1 cellular context compared by ENCODE assay signal in the genomic region with DNA sequence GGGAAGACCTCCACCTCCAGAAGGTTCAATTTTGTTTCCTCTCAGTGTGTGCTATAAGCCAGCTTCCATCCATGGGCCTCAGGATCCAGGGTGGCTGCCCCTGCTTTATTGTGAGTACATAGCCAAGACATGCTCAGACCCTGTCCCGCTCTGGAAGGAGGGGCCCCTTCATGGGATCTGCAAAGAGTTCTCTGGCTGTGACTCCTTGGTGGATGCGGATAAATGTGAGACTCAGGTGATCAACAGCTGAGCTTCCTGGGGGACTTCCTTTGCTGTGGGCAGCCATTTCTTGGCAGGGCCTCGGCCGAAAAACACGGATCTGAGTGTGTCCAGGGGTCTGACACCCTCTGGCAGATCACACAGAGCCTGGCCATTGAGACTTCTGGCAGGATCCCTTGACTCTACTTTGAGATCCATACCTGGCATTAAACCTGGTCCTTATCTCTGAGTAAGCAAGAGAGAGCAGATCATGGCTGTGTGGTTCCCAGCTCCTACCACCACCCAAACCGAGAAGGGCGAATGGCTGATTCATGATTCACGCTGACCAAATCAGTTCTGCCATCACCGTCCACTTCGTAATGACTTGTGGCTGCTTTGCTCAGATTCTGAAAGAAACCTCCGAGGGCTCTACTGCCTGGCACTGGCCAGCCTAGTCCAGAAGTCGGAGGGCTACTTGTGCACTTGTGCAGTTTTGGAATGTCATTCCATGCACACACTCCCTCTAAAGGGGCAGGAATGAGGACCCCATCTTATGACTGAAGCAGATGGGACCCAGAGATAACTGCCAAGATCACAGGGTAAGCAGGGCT.
TF ChIP-seq lines count a peak whose summit lies in the region.

No MANE protein-coding gene starts in this region.

TF ChIP-seq in HepG2, 621 proteins besides CTCF, POLR2A, EP300 and RAD21 (continued from another document):
- TF ChIP-seq, protein P1, sequence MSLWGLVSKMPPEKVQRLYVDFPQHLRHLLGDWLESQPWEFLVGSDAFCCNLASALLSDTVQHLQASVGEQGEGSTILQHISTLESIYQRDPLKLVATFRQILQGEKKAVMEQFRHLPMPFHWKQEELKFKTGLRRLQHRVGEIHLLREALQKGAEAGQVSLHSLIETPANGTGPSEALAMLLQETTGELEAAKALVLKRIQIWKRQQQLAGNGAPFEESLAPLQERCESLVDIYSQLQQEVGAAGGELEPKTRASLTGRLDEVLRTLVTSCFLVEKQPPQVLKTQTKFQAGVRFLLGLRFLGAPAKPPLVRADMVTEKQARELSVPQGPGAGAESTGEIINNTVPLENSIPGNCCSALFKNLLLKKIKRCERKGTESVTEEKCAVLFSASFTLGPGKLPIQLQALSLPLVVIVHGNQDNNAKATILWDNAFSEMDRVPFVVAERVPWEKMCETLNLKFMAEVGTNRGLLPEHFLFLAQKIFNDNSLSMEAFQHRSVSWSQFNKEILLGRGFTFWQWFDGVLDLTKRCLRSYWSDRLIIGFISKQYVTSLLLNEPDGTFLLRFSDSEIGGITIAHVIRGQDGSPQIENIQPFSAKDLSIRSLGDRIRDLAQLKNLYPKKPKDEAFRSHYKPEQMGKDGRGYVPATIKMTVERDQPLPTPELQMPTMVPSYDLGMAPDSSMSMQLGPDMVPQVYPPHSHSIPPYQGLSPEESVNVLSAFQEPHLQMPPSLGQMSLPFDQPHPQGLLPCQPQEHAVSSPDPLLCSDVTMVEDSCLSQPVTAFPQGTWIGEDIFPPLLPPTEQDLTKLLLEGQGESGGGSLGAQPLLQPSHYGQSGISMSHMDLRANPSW (CRISPR knock-in tag; IDR thresholded peaks at IDR 0.05; ENCODE audit: borderline replicate concordance): no peak
- TF ChIP-seq ZNF557 (CRISPR knock-in tag; IDR thresholded peaks at IDR 0.05) (no peak), SP2 (CRISPR knock-in tag; IDR thresholded peaks at IDR 0.05) (no peak), NFIB (CRISPR knock-in tag; IDR thresholded peaks at IDR 0.05; ENCODE audit: borderline replicate concordance) (no peak), AGO2 (optimal IDR thresholded peaks at IDR 0.05; ENCODE audit: low read depth, low read length) (peak; percentile 22), MAFG (CRISPR knock-in tag; IDR thresholded peaks at IDR 0.05) (no peak), ASH2L (IDR thresholded peaks at IDR 0.05; ENCODE audit: insufficient read length, low read depth, low read length) (no peak), CREM (IDR thresholded peaks at IDR 0.05) (no peak), CREM (CRISPR knock-in tag; IDR thresholded peaks at IDR 0.05) (no peak), PHB2 (IDR thresholded peaks at IDR 0.05; ENCODE audit: partially characterized antibody) (no peak), RBM22 (optimal IDR thresholded peaks at IDR 0.05; ENCODE audit: low read length) (peak; percentile 46)
- TF ChIP-seq, protein P2, sequence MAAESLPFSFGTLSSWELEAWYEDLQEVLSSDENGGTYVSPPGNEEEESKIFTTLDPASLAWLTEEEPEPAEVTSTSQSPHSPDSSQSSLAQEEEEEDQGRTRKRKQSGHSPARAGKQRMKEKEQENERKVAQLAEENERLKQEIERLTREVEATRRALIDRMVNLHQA (CRISPR knock-in tag; IDR thresholded peaks at IDR 0.05): no peak
